9 cellular contexts compared by ENCODE assay signal in the genomic region with DNA sequence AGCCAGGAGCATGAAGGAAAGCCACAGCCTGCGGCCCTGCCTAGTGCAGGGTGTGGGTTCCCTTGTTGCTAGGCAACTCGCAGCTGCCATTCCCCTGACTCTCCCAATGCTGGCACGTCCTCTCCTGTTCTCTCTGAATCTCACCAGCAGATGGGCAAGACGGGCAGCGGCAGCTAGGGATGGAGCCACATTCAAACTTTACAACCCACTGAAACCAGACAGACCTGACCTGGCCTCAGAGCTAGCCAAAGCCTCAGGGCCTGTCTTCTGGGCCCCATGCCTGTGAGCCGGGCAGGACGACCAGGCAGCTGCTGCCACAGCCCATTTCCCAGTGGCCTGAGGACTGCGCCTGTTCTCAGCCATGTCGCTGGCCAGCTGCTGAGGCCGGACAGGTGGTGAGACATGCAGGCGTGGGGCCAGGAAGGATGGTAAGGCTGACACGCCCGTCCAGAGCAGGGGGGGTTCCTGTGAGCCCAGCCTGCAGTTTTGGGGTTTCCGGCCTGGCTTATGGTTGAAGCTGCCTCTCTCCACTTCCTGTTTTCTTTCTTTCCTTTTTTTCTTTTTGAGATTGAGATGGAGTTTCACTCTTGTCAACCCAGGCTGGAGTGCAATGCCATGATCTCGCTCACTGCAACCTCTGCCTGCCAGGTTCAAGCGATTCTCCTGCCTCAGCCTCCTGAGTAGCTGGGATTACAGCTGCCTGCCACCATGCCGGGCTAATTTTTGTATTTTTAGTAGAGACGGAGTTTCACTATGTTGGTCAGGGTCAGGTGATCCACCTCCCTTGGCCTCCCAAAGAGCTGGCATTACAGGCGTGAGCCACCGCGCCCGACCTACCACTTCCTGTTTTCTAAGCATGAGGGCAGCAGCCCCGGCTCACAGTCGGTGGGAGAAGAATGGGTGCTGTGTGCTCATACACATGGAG. TPM values are rescaled to one million over a fixed set of nuclear protein-coding genes. Genes with fewer than 3 reads are reported as not detected.
A peak's percentile ranks its signal among the peaks of the same experiment; 100 is the strongest.
DNase-seq lines count a peak whose midpoint lies in the region; ATAC-seq and TF ChIP-seq lines count a peak whose summit lies in the region.
"Had no signal": no experiment of that assay in that cellular context is flagged by ENCODE, and none has a peak within 500 bp of the region (broad histone marks: within the 10 kb centered on the region; RNA-seq: fewer than 3 reads in every experiment).

No MANE protein-coding gene starts in this region.

- no peak for TF ChIP-seq POLR2A in spleen (IDR thresholded peaks at IDR 0.05)

- WGBS in spleen, 5 donors: 15 to 26% (median 22%) methylated on average over 22 to 24 of the region's 24 CpGs

- peaks cover 8 to 71% (median 59%) of the 10 kb centered on the region in 6 donors for H3K36me3 ChIP-seq in spleen

- H3K4me3 ChIP-seq in GM12864 (ENCODE audit: low read depth, low read length) (peak overlapping the region; percentile 36), spleen (peak overlapping the region in 7 of 8 donors; percentile 20 to 97 (median 28))

- no peaks in the 10 kb centered on the region for H3K9me3 ChIP-seq in spleen

- peaks cover 37 to 85% (median 60%) of the 10 kb centered on the region in 6 donors for H3K4me1 ChIP-seq in spleen

- peak; percentile 30 for ATAC-seq in HG03521 (IDR thresholded peaks at IDR 0.05; ENCODE audit: unreplicated experiment)
- ATAC-seq in activated CD4-positive, CD25-positive, alpha-beta regulatory T cell treated with anti-CD3 and anti-CD28 coated beads, Interleukin-2, amount 50 U/mL, for 24 hours: peak; percentile 35 to 37
- ATAC-seq in GM21367 (IDR thresholded peaks at IDR 0.05; ENCODE audit: unreplicated experiment): no peak
- no peak for ATAC-seq in HG03025 (IDR thresholded peaks at IDR 0.05; ENCODE audit: low FRiP score, unreplicated experiment)
- ATAC-seq: HCT116 had no signal

- H3K27ac ChIP-seq in spleen: peak overlapping the region; percentile 80 to 100 (median 97)

- DNase-seq in GM12864 (ENCODE audit: low read depth): peak; percentile 68
- DNase-seq in effector CD4-positive, alpha-beta T cell: peak; percentile 66
- DNase-seq in spleen: peak; percentile 95
- no peak for DNase-seq in COR-L47 (lab: John Stamatoyannopoulos, UW)

- intact Hi-C loops in spleen (cut with DNase I; ENCODE audit: low total_unique reads): no loop called here

- no peaks in the 10 kb centered on the region for H3K27me3 ChIP-seq in spleen (replicated peaks in 1 of 7)

- TF ChIP-seq CTCF in GM12864 (IDR thresholded peaks at IDR 0.05; ENCODE audit: low read depth, low read length, missing control alignments) (no peak), spleen (IDR thresholded peaks at IDR 0.05 in 8 of 11, conservative IDR thresholded peaks at IDR 0.05 in 3 of 11) (peak in 1 of 11 experiments; percentile 16)

RNA-seq across cellular contexts. Expression of a gene that starts 4.1 kb away (rescaled TPM):
- total RNA-seq in spleen: 100 to 1,000 TPM; 204 to 455 (median 220) TPM
- polyA plus RNA-seq in spleen: 10 to 100 TPM; 35.4 to 86.5 (median 38.9) TPM

RNA-seq across cellular contexts. Expression of a gene that starts 42.3 kb away (rescaled TPM):
- 10 to 100 TPM; 10.4 to 17.6 (median 13.9) TPM for total RNA-seq in spleen
- 10 to 100 TPM in 2 of 3 donors, 1 to 10 TPM in 1; 8.6 to 16.2 (median 10.6) TPM for polyA plus RNA-seq in spleen

RNA-seq across cellular contexts. Expression of a gene that starts 45.9 kb away (rescaled TPM):
- total RNA-seq in spleen: 100 to 1,000 TPM in 2 of 7 donors, 10 to 100 TPM in 5; 76.3 to 134 (median 98.8) TPM
- polyA plus RNA-seq in spleen: 10 to 100 TPM in 1 of 3 donors, 1 to 10 TPM in 2; 9.7 to 31.9 (median 9.9) TPM

RNA-seq across cellular contexts. Expression of a gene that starts 50.9 kb away (rescaled TPM):
- total RNA-seq in spleen: 10 to 100 TPM; 28.5 to 54.2 (median 36.4) TPM
- polyA plus RNA-seq in spleen: 10 to 100 TPM; 10.1 to 16.3 (median 13.8) TPM

Comparison
In these comparisons a context has a peak if more than half of its experiments do, and no peak if none do; other contexts are left out.
1. ATAC-seq: peak in HG03521 (single experiment) and activated CD4-positive, CD25-positive, alpha-beta regulatory T cell treated with anti-CD3 and anti-CD28 coated beads, Interleukin-2, amount 50 U/mL, for 24 hours (2 of 2); none in GM21367 (single experiment) and HG03025 (single experiment).